8 cellular contexts compared by ENCODE assay signal in the genomic region with DNA sequence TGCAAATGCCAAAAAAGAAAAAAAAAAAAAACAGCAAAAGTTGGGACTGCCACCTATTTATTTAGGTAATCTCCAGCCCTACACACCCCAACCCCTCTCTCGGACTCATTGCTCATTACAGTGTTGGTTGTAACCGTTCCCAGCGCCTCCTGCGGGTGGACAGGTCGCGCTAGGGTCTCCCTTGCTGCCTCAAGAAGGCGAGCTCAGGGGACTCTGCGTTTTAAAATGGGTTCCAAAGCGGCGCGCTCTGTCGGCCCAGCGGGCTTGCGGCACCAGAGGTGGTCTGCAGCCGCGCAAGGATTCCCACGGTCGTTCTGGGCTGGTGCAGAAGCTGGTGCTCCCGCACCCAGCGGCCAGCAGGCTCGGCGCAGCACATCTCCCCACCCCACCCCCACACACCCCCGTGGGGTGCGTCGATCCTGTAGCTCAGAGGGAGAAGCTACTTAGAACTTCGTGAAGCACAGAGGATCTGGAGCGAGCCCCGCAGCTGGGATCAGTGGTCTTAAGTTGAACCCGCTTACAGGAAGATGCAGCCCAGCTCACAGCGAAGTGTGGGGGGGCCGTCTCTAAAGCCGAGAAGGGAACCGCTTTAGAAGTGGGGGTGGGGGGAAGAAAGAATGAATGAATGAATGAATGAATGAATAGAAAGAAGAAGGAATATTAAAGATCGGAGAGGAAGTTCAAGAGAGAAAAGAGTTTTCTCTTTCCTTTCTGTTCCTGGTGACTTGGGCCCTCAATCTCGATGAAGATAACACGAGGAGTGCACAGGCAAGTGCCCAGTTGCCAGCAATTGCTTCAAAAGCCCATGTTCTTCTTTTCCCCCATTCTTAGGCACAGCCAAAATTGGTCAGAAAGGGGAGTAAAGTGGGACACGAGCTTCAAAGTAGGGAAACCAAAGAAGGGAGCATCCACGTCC. TPM values are rescaled to one million over a fixed set of nuclear protein-coding genes. Genes with fewer than 3 reads are reported as not detected.
DNase-seq lines count a peak whose midpoint lies in the region; ATAC-seq and TF ChIP-seq lines count a peak whose summit lies in the region.

No MANE protein-coding gene starts in this region.

- H3K4me1 ChIP-seq in heart left ventricle, result peaks cover 0 to 59% (median 33%) of the 10 kb centered on the region in 12 donors
- peaks cover 0 to 58% of the 10 kb centered on the region in 2 donors for H3K4me1 ChIP-seq in right atrium auricular region
- H3K4me1 ChIP-seq in right cardiac atrium (ENCODE audit: control insufficient read depth, insufficient read depth, low read length), result peaks cover 8% of the 10 kb centered on the region
- peaks cover 42 to 70% (median 46%) of the 10 kb centered on the region in 4 donors for H3K4me1 ChIP-seq in upper lobe of left lung

- H3K4me3 ChIP-seq in heart left ventricle (peak overlapping the region in 8 of 12 donors; percentile 17 to 86 (median 61)), right atrium auricular region (peak overlapping the region in 1 of 2 donors; percentile 16), right cardiac atrium (ENCODE audit: low read length) (peak overlapping the region; percentile 26), upper lobe of left lung (peak overlapping the region in 3 of 4 donors; percentile 4 to 82 (median 10))

- DNase-seq in heart left ventricle, result no peak
- DNase-seq in right atrium auricular region (ENCODE audit: low spot score), result no peak
- peak; percentile 45 for DNase-seq in T1000 (lab: John Stamatoyannopoulos, UW)
- peak in 1 of 3 donors; percentile 41 for DNase-seq in right cardiac atrium
- DNase-seq in upper lobe of left lung, result no peak

- intact Hi-C loops in heart left ventricle (cut with DNase I), result loop anchor here in 1 of 10 donors (10.0 kb wide), 1 partner anchor 379 kb away; no protein-coding TSS in a partner anchor
- intact Hi-C loops in right cardiac atrium (cut with DNase I), result no loop called here

- H3K27ac ChIP-seq in heart left ventricle, result no peak overlapping the region
- H3K27ac ChIP-seq in right atrium auricular region, result no peak overlapping the region
- H3K27ac ChIP-seq in right cardiac atrium (ENCODE audit: low read length), result no peak overlapping the region
- H3K27ac ChIP-seq in upper lobe of left lung, result no peak overlapping the region

- WGBS in heart left ventricle, 4 donors, result 2 to 4% (median 3%) methylated on average over 35 to 38 of the region's 38 CpGs
- WGBS in right cardiac atrium, result 2% methylated on average over 38 of the region's 38 CpGs
- WGBS in upper lobe of left lung, 2 donors, result 5 to 6% methylated on average over 27 to 38 of the region's 38 CpGs

- TF ChIP-seq CTCF in heart left ventricle (IDR thresholded peaks at IDR 0.05) (no peak), right atrium auricular region (IDR thresholded peaks at IDR 0.05) (no peak), upper lobe of left lung (IDR thresholded peaks at IDR 0.05) (no peak)

- TF ChIP-seq POLR2A in heart left ventricle (IDR thresholded peaks at IDR 0.05) (no peak), upper lobe of left lung (IDR thresholded peaks at IDR 0.05) (no peak)

- H3K27me3 ChIP-seq in heart left ventricle (peaks cover 65 to 99% (median 95%) of the 10 kb centered on the region in 9 donors), right atrium auricular region (peaks cover 61 to 70% of the 10 kb centered on the region in 2 donors), right cardiac atrium (ENCODE audit: control insufficient read depth, insufficient read depth) (peaks cover 2% of the 10 kb centered on the region), upper lobe of left lung (peaks cover 2 to 92% (median 56%) of the 10 kb centered on the region in 4 donors)

- ATAC-seq in heart left ventricle (no peak), right cardiac atrium (no peak), upper lobe of left lung (ENCODE audit: low FRiP score in 2 of 2) (no peak), HG02798 (IDR thresholded peaks at IDR 0.05; ENCODE audit: poor library complexity, unreplicated experiment) (no peak), GM19395 (IDR thresholded peaks at IDR 0.05; ENCODE audit: unreplicated experiment) (no peak), GM19463 (IDR thresholded peaks at IDR 0.05; ENCODE audit: unreplicated experiment) (no peak)

- no peak for TF ChIP-seq EP300 in upper lobe of left lung (IDR thresholded peaks at IDR 0.05)

- H3K9me3 ChIP-seq in heart left ventricle (no peaks in the 10 kb centered on the region), right atrium auricular region (no peaks in the 10 kb centered on the region), right cardiac atrium (ENCODE audit: control insufficient read depth, low read length) (no peaks in the 10 kb centered on the region), upper lobe of left lung (no peaks in the 10 kb centered on the region)

- H3K36me3 ChIP-seq in heart left ventricle (no peaks in the 10 kb centered on the region), right atrium auricular region (no peaks in the 10 kb centered on the region), upper lobe of left lung (no peaks in the 10 kb centered on the region)

RNA-seq across cellular contexts. Expression of a gene that starts 0.8 kb away (rescaled TPM):
- 1 to 10 TPM in 1 of 9 donors, under 1 TPM in 7, not detected in 1; 0.16 to 1.4 (median 0.31) TPM for total RNA-seq in heart left ventricle
- under 1 TPM; 0.11 to 0.30 TPM for polyA plus RNA-seq in heart left ventricle
- total RNA-seq in right atrium auricular region, result under 1 TPM in 1 of 2 donors, not detected in 1; 0.12 TPM
- 1 to 10 TPM in 2 of 4 donors, under 1 TPM in 2; 0.53 to 1.6 (median 0.92) TPM for total RNA-seq in right cardiac atrium
- 0.57 TPM for polyA plus RNA-seq in right cardiac atrium
- 1 to 10 TPM in 4 of 6 donors, under 1 TPM in 1, not detected in 1; 0.69 to 7.8 (median 1.1) TPM for total RNA-seq in upper lobe of left lung
